In genomic region chr11:128809128-128809527, GRCh38 we compare ENCODE assay signal across 1 cellular context.
TF ChIP-seq lines count a peak whose summit lies in the region.

No MANE protein-coding gene starts in this region.

TF ChIP-seq in GM12878, 131 proteins besides CTCF, POLR2A, EP300 and RAD21:
- TF ChIP-seq EZH2 (IDR thresholded peaks at IDR 0.05; ENCODE audit: borderline replicate concordance, control insufficient read depth, low read depth, low read length): no peak
- TF ChIP-seq ESRRA (IDR thresholded peaks at IDR 0.05; ENCODE audit: low read length): no peak
- TF ChIP-seq ASH2L (IDR thresholded peaks at IDR 0.05; ENCODE audit: borderline replicate concordance, low read depth): no peak
- TF ChIP-seq TBL1XR1 (IDR thresholded peaks at IDR 0.05; ENCODE audit: low read depth, low read length): no peak
